In genomic region chr17:29138184-29138955, GRCh38 we compare ENCODE assay signal across 9 cellular contexts. TPM values are rescaled to one million over a fixed set of nuclear protein-coding genes. Genes with fewer than 3 reads are reported as not detected.
DNase-seq lines count a peak whose midpoint lies in the region; ATAC-seq and TF ChIP-seq lines count a peak whose summit lies in the region.
"Had no signal": no experiment of that assay in that cellular context is flagged by ENCODE, and none has a peak within 500 bp of the region (broad histone marks: within the 10 kb centered on the region; RNA-seq: fewer than 3 reads in every experiment).

No MANE protein-coding gene starts in this region.

- peak overlapping the region; percentile 82 for H3K27ac ChIP-seq in CD4-positive, alpha-beta T cell (ENCODE audit: low read depth, low read length)
- peak overlapping the region; percentile 2 for H3K27ac ChIP-seq in mesenchymal stem cell (ENCODE audit: low read length, poor library complexity, severe bottlenecking)

- intact Hi-C loops in CD4-positive, alpha-beta T cell (cut with DNase I, micrococcal nuclease): no loop called here
- intact Hi-C loops in left colon (cut with DNase I, micrococcal nuclease): no loop called here

- peaks cover 30% of the 10 kb centered on the region for H3K36me3 Mint-ChIP-seq in CD4-positive, alpha-beta T cell (ENCODE audit: low read depth)
- H3K36me3 Mint-ChIP-seq: brain had no signal

- no peak overlapping the region for H3K23ac ChIP-seq in mesenchymal stem cell (ENCODE audit: low read length in 2 of 2)

- H3K4ac ChIP-seq in mesenchymal stem cell (ENCODE audit: low read depth in 1 of 2, low read length in 2 of 2): peak overlapping the region in 1 of 2 experiments; percentile 24

- peak overlapping the region; percentile 83 for H2AK5ac ChIP-seq in mesenchymal stem cell (ENCODE audit: low read length, severe bottlenecking)

- H3K27me3 ChIP-seq in CD4-positive, alpha-beta T cell (ENCODE audit: control insufficient read depth, insufficient read depth, low read length): no peaks in the 10 kb centered on the region
- no peaks in the 10 kb centered on the region for H3K27me3 ChIP-seq in mesenchymal stem cell (ENCODE audit: control insufficient read depth in 1 of 2, insufficient read depth in 1 of 2, low read length in 2 of 2)

- peak overlapping the region; percentile 91 for H3K4me3 Mint-ChIP-seq in CD4-positive, alpha-beta T cell

- H3K27ac Mint-ChIP-seq in CD4-positive, alpha-beta T cell: peak overlapping the region; percentile 96

- no peak overlapping the region for H2BK5ac ChIP-seq in mesenchymal stem cell (ENCODE audit: low read depth, low read length, poor library complexity, severe bottlenecking)

- peak; percentile 11 for ATAC-seq in CD4-positive, alpha-beta T cell (ENCODE audit: poor library complexity)
- ATAC-seq in HG02588 (IDR thresholded peaks at IDR 0.05; ENCODE audit: unreplicated experiment) (no peak), HG03442 (IDR thresholded peaks at IDR 0.05; ENCODE audit: unreplicated experiment) (no peak), left colon (no peak)

- peaks cover 41% of the 10 kb centered on the region for H3K4me1 ChIP-seq in mesenchymal stem cell (ENCODE audit: control insufficient read depth, insufficient read depth, low read depth, low read length)

- POLR2A ChIA-PET in CD4-positive, alpha-beta T cell (lab: Charles Lee): interaction anchor here (1.1 to 4.7 kb wide), 8 partner anchors 11 to 186 kb away, joined by 3 to 33 read pairs (median 14); partner anchors contain the start of genes MYO18A, NUFIP2 and PHF12

- in situ Hi-C loops in KBM-7 (cut with MboI; ENCODE audit: low pct_unique_long_range_greater_than_20kb, low sequenced_read_pairs): loop anchor here (25.0 kb wide), 1 partner anchor 424 kb away; the partner anchor contains the start of genes ABHD15 and TP53I13

- no peaks in the 10 kb centered on the region for H3K9me3 ChIP-seq in CD4-positive, alpha-beta T cell (ENCODE audit: control insufficient read depth, low read length)
- H3K9me3 ChIP-seq in mesenchymal stem cell (ENCODE audit: control insufficient read depth, low read length): no peaks in the 10 kb centered on the region

- 87% methylated on average over 9 of the region's 13 CpGs for WGBS in mesenchymal stem cell

- peak in 9 of 10 experiments; percentile 20 to 56 (median 47) for DNase-seq in CD4-positive, alpha-beta T cell
- peak; percentile 71 for DNase-seq in HT1080 (ENCODE audit: low read depth)
- peak; percentile 35 for DNase-seq in activated effector memory CD4-positive, alpha-beta T cell treated with Interleukin-2 at 50 U/mL for 16 hours
- no peak for DNase-seq in mesenchymal stem cell
- no peak for DNase-seq in KBM-7
- DNase-seq in left colon: no peak

- peak overlapping the region in 1 of 2 experiments; percentile 11 for H3K14ac ChIP-seq in mesenchymal stem cell (ENCODE audit: low read length in 2 of 2)

- H3K9ac ChIP-seq in mesenchymal stem cell (ENCODE audit: low read length): peak overlapping the region; percentile 87

- H2BK15ac ChIP-seq in mesenchymal stem cell (ENCODE audit: low read depth, poor library complexity, severe bottlenecking): no peak overlapping the region

- peaks cover 16% of the 10 kb centered on the region for H3K79me1 ChIP-seq in mesenchymal stem cell (replicated peaks; ENCODE audit: low read length, poor library complexity, severe bottlenecking)

- H3K4me1 Mint-ChIP-seq in CD4-positive, alpha-beta T cell (ENCODE audit: low read depth): peaks cover 63% of the 10 kb centered on the region

- H2BK120ac ChIP-seq in mesenchymal stem cell (ENCODE audit: low read depth, low read length): no peak overlapping the region

- H3K27me3 Mint-ChIP-seq in CD4-positive, alpha-beta T cell: no peaks in the 10 kb centered on the region
- H3K27me3 Mint-ChIP-seq: brain had no signal

- peak overlapping the region; percentile 28 for H4K91ac ChIP-seq in mesenchymal stem cell (ENCODE audit: low read length)

- no peaks in the 10 kb centered on the region for H3K9me3 Mint-ChIP-seq in CD4-positive, alpha-beta T cell
- H3K9me3 Mint-ChIP-seq: brain had no signal

- no peak overlapping the region for H2AFZ ChIP-seq in mesenchymal stem cell (ENCODE audit: low read depth, low read length)

- peak overlapping the region in 1 of 2 experiments; percentile 32 for H2BK12ac ChIP-seq in mesenchymal stem cell (ENCODE audit: low read length in 2 of 2)

- H3K18ac ChIP-seq in mesenchymal stem cell (ENCODE audit: low read depth in 1 of 2, low read length in 2 of 2): peak overlapping the region in 1 of 2 experiments; percentile 14

- peak overlapping the region in 1 of 2 experiments; percentile 84 for H3K4me3 ChIP-seq in mesenchymal stem cell (ENCODE audit: insufficient read depth in 1 of 2, low read depth in 1 of 2, low read length in 2 of 2)

- no peak for TF ChIP-seq CTCF in CD4-positive, alpha-beta T cell (IDR thresholded peaks at IDR 0.05)

- CTCF ChIA-PET in CD4-positive, alpha-beta T cell (lab: Charles Lee): interaction anchor here (1.5 to 5.2 kb wide), 8 partner anchors 11 to 231 kb away, joined by 5 to 39 read pairs (median 18); partner anchors contain the start of gene MYO18A

- peaks cover 3 to 9% of the 10 kb centered on the region in 2 experiments for H3K36me3 ChIP-seq in mesenchymal stem cell (ENCODE audit: control insufficient read depth in 1 of 2, insufficient read depth in 2 of 2, low read depth in 1 of 2, low read length in 2 of 2)

- H3K4me2 ChIP-seq in mesenchymal stem cell (ENCODE audit: low read length, poor library complexity, severe bottlenecking): peak overlapping the region; percentile 25

- no peak overlapping the region for H4K8ac ChIP-seq in mesenchymal stem cell (ENCODE audit: low read length)

RNA-seq across cellular contexts. Expression of gene MYO18A, which starts 41.8 kb away (rescaled TPM):
- 10 to 100 TPM; 87.0 to 90.1 TPM for total RNA-seq in CD4-positive, alpha-beta T cell
- 17.0 and 21.0 TPM in 2 replicates for total RNA-seq in HT1080 (2014; rRNA removed; shearing (Covaris generic))
- 6.9 and 7.5 TPM in 2 replicates for polyA plus RNA-seq in HT1080 (2015; cell fraction: cytosol; rRNA removed)
- polyA plus RNA-seq in HT1080 (2015; cell fraction: nucleus; rRNA removed): 45.6 and 55.3 TPM in 2 replicates
- 16.2 TPM for polyA plus RNA-seq in mesenchymal stem cell (2013, experiment 1 of 2)
- polyA plus RNA-seq in mesenchymal stem cell (2013, experiment 2 of 2): 15.0 TPM
- 100 to 1,000 TPM in 1 of 2 donors, 10 to 100 TPM in 1; 84.8 to 110 TPM for total RNA-seq in left colon

Comparison
In these comparisons a context has a peak if more than half of its experiments do, and no peak if none do; other contexts are left out.
1. DNase-seq: peak in CD4-positive, alpha-beta T cell (9 of 10), HT1080 (single experiment) and activated effector memory CD4-positive, alpha-beta T cell treated with Interleukin-2 at 50 U/mL for 16 hours (single experiment); none in mesenchymal stem cell (single experiment), KBM-7 (single experiment) and left colon (0 of 2).